ENCODE assay signal across 8 cellular contexts in genomic region chr17:2392252-2393183, GRCh38. TPM values are rescaled to one million over a fixed set of nuclear protein-coding genes. Genes with fewer than 3 reads are reported as not detected.
A peak's percentile ranks its signal among the peaks of the same experiment; 100 is the strongest.
DNase-seq lines count a peak whose midpoint lies in the region; ATAC-seq lines count a peak whose summit lies in the region.

No MANE protein-coding gene starts in this region.

- DNase-seq in COLO668 (lab: John Stamatoyannopoulos, UW; ENCODE audit: unreplicated experiment), result peak; percentile 95
- peak; percentile 66 for DNase-seq in HS-5 (ENCODE audit: low read depth)
- DNase-seq in NOMO-1 treated with dmso at 0.1 percent for 144 hours (lab: John Stamatoyannopoulos, UW; ENCODE audit: unreplicated experiment), result peak; percentile 97
- DNase-seq in activated CD8-positive, alpha-beta memory T cell treated with anti-CD3 and anti-CD28 coated beads, Interleukin-2, amount 10 ng/mL, durations not matched to agents 7 days and 5 days, result peak; percentile 97
- DNase-seq in effector memory CD8-positive, alpha-beta T cell, result peak; percentile 97 to 99 (median 98)
- peak; percentile 100 for DNase-seq in mesenteric fat pad (ENCODE audit: low spot score)
- peak; percentile 97 for DNase-seq in stimulated activated CD8-positive, alpha-beta memory T cell treated with anti-CD3 and anti-CD28 coated beads, Interleukin-12 subunit alpha, Interleukin-12 subunit beta, amount 100 ng/mL, for 24 hours (ENCODE audit: extremely low read depth)

- peak overlapping the region; percentile 94 for H3K4me3 Mint-ChIP-seq in activated CD8-positive, alpha-beta memory T cell treated with anti-CD3 and anti-CD28 coated beads, Interleukin-2, amount 10 ng/mL, durations not matched to agents 7 days and 5 days
- peak overlapping the region; percentile 90 to 91 for H3K4me3 Mint-ChIP-seq in effector memory CD8-positive, alpha-beta T cell

- H3K27me3 Mint-ChIP-seq in activated CD8-positive, alpha-beta memory T cell treated with anti-CD3 and anti-CD28 coated beads, Interleukin-2, amount 10 ng/mL, durations not matched to agents 7 days and 5 days, result no peaks in the 10 kb centered on the region
- H3K27me3 Mint-ChIP-seq in effector memory CD8-positive, alpha-beta T cell, result no peaks in the 10 kb centered on the region

- peaks cover 5% of the 10 kb centered on the region for H3K36me3 Mint-ChIP-seq in activated CD8-positive, alpha-beta memory T cell treated with anti-CD3 and anti-CD28 coated beads, Interleukin-2, amount 10 ng/mL, durations not matched to agents 7 days and 5 days
- peaks cover 64% of the 10 kb centered on the region for H3K36me3 Mint-ChIP-seq in effector memory CD8-positive, alpha-beta T cell (ENCODE audit: insufficient read depth)

- peak overlapping the region; percentile 96 for H3K27ac Mint-ChIP-seq in activated CD8-positive, alpha-beta memory T cell treated with anti-CD3 and anti-CD28 coated beads, Interleukin-2, amount 10 ng/mL, durations not matched to agents 7 days and 5 days
- H3K27ac Mint-ChIP-seq in effector memory CD8-positive, alpha-beta T cell, result peak overlapping the region; percentile 97 to 98

- CTCF ChIA-PET in activated CD8-positive, alpha-beta memory T cell treated with anti-CD3 and anti-CD28 coated beads, Interleukin-2, amount 10 ng/mL, durations not matched to agents 7 days and 5 days (lab: Charles Lee), result interaction anchor here (0.6 to 4.6 kb wide), 11 partner anchors 8 to 723 kb away, joined by 3 to 78 read pairs (median 6); partner anchors contain the start of genes HIC1, MNT and TSR1

- peaks cover 53% of the 10 kb centered on the region for H3K4me1 Mint-ChIP-seq in activated CD8-positive, alpha-beta memory T cell treated with anti-CD3 and anti-CD28 coated beads, Interleukin-2, amount 10 ng/mL, durations not matched to agents 7 days and 5 days
- peaks cover 42 to 44% of the 10 kb centered on the region in 2 donors for H3K4me1 Mint-ChIP-seq in effector memory CD8-positive, alpha-beta T cell (ENCODE audit: low read depth in 2 of 2)

- no peaks in the 10 kb centered on the region for H3K9me3 Mint-ChIP-seq in activated CD8-positive, alpha-beta memory T cell treated with anti-CD3 and anti-CD28 coated beads, Interleukin-2, amount 10 ng/mL, durations not matched to agents 7 days and 5 days (ENCODE audit: low read depth)
- H3K9me3 Mint-ChIP-seq in effector memory CD8-positive, alpha-beta T cell, result no peaks in the 10 kb centered on the region

- peak; percentile 48 for ATAC-seq in GM19467 (IDR thresholded peaks at IDR 0.05; ENCODE audit: unreplicated experiment)
- peak; percentile 69 for ATAC-seq in activated CD8-positive, alpha-beta memory T cell treated with anti-CD3 and anti-CD28 coated beads, Interleukin-2, amount 10 ng/mL, durations not matched to agents 7 days and 5 days
- peak; percentile 61 for ATAC-seq in effector memory CD8-positive, alpha-beta T cell (replicated peaks)

RNA-seq across cellular contexts. Expression of gene MNT, which starts 8.3 kb away (rescaled TPM):
- total RNA-seq in activated CD8-positive, alpha-beta memory T cell treated with anti-CD3 and anti-CD28 coated beads, Interleukin-2, amount 10 ng/mL, durations not matched to agents 7 days and 5 days, result 10 to 100 TPM; 26.0 to 31.9 TPM
- total RNA-seq in mesenteric fat pad, result 34.9 TPM

RNA-seq across cellular contexts. Expression of gene SGSM2, which starts 55.2 kb away (rescaled TPM):
- total RNA-seq in activated CD8-positive, alpha-beta memory T cell treated with anti-CD3 and anti-CD28 coated beads, Interleukin-2, amount 10 ng/mL, durations not matched to agents 7 days and 5 days, result 10 to 100 TPM; 46.4 to 57.0 TPM
- 35.6 TPM for total RNA-seq in mesenteric fat pad

RNA-seq across cellular contexts. Expression of gene TSR1, which starts 56.3 kb away (rescaled TPM):
- 10 to 100 TPM; 33.2 to 45.7 TPM for total RNA-seq in activated CD8-positive, alpha-beta memory T cell treated with anti-CD3 and anti-CD28 coated beads, Interleukin-2, amount 10 ng/mL, durations not matched to agents 7 days and 5 days
- 34.5 TPM for total RNA-seq in mesenteric fat pad

Comparison
In these comparisons a context has a peak if more than half of its experiments do, and no peak if none do; other contexts are left out.
1. Peak in every context shown above with its lines: DNase-seq and ATAC-seq.